Comparison of ENCODE assay signal across 9 cellular contexts in the genomic region with DNA sequence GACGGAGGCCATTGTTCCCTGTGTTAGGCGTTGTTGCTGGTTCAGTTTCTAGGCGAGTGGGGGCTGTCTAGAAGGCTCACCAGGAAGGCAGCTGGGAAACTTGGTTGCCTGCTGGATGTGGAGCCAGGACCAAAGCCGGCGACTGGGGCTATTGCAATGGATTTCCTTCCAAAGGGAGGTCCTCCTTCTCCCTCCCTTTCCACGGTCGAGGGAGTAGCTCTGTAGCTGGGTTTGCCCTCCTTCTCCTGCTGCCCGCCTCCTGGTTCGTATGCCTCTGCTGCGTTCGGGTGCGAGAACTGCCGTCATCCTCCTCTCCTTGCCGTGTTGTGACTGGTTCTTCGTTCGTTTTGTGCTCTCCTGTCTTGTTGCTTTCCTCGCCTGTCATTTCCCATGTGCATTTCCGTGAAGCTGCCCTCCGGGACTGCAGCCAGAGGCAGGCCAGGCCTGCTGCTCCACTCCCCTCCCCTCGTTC.
DNase-seq lines count a peak whose midpoint lies in the region; ATAC-seq and TF ChIP-seq lines count a peak whose summit lies in the region.
"Had no signal": no experiment of that assay in that cellular context is flagged by ENCODE, and none has a peak within 500 bp of the region (broad histone marks: within the 10 kb centered on the region; RNA-seq: fewer than 3 reads in every experiment).

No MANE protein-coding gene starts in this region.

- no peak for TF ChIP-seq CTCF in gastrocnemius medialis (IDR thresholded peaks at IDR 0.05 in 4 of 5, conservative IDR thresholded peaks at IDR 0.05 in 1 of 5)
- TF ChIP-seq CTCF in Peyer's patch (IDR thresholded peaks at IDR 0.05): no peak

- ATAC-seq in left lobe of liver (peak; percentile 24), gastrocnemius medialis (peak; percentile 36 to 40)
- ATAC-seq: PC-3 had no signal

- H3K36me3 ChIP-seq in MG63 (no peaks in the 10 kb centered on the region), duodenal mucosa (ENCODE audit: control insufficient read depth in 1 of 2, insufficient read depth in 2 of 2, low read length in 2 of 2) (no peaks in the 10 kb centered on the region), gastrocnemius medialis (no peaks in the 10 kb centered on the region), Peyer's patch (peaks cover 0 to under 1% (median 0%) of the 10 kb centered on the region in 3 donors)

- peak overlapping the region; percentile 15 for H3K27ac ChIP-seq in duodenal mucosa (ENCODE audit: low read depth, low read length)
- H3K27ac ChIP-seq in gastrocnemius medialis: peak overlapping the region; percentile 2 to 53 (median 49)
- H3K27ac ChIP-seq in Peyer's patch: peak overlapping the region in 2 of 4 donors; percentile 59 to 67

- no peak for TF ChIP-seq POLR2A in gastrocnemius medialis (IDR thresholded peaks at IDR 0.05)
- no peak for TF ChIP-seq POLR2A in Peyer's patch (IDR thresholded peaks at IDR 0.05)

- no peaks in the 10 kb centered on the region for H3K27me3 ChIP-seq in MG63
- no peaks in the 10 kb centered on the region for H3K27me3 ChIP-seq in duodenal mucosa (ENCODE audit: control insufficient read depth in 1 of 2, insufficient read depth in 2 of 2, low read length in 2 of 2)
- H3K27me3 ChIP-seq in gastrocnemius medialis: no peaks in the 10 kb centered on the region
- no peaks in the 10 kb centered on the region for H3K27me3 ChIP-seq in Peyer's patch

- intact Hi-C loops in gastrocnemius medialis (cut with DNase I; ENCODE audit: low total_unique reads): no loop called here

- DNase-seq in MG63 (peak; percentile 28), left lobe of liver (ENCODE audit: low spot score) (no peak), gastrocnemius medialis (no peak), Peyer's patch (no peak), NCI-H345 (lab: John Stamatoyannopoulos, UW) (no peak), A172 (ENCODE audit: low spot score) (no peak), ureter (ENCODE audit: low spot score) (no peak)
- DNase-seq: PC-3 had no signal

- in situ Hi-C loops in gastrocnemius medialis (cut with MboI; ENCODE audit: low sequenced_read_pairs in 4 of 4): no loop called here

- no peak overlapping the region for H3K9ac ChIP-seq in duodenal mucosa (ENCODE audit: low read depth in 1 of 2, low read length in 2 of 2)

- H3K9me3 ChIP-seq in MG63: no peaks in the 10 kb centered on the region
- no peaks in the 10 kb centered on the region for H3K9me3 ChIP-seq in duodenal mucosa (ENCODE audit: control insufficient read depth in 1 of 2, low read length in 2 of 2)
- no peaks in the 10 kb centered on the region for H3K9me3 ChIP-seq in gastrocnemius medialis
- no peaks in the 10 kb centered on the region for H3K9me3 ChIP-seq in Peyer's patch

- H3K4me3 ChIP-seq in MG63: peak overlapping the region; percentile 5; the same call in 1 of the 2 replicates
- H3K4me3 ChIP-seq in duodenal mucosa (ENCODE audit: low read depth in 1 of 2, low read length in 2 of 2): peak overlapping the region in 1 of 2 donors; percentile 2
- peak overlapping the region; percentile 1 to 38 (median 20) for H3K4me3 ChIP-seq in gastrocnemius medialis
- H3K4me3 ChIP-seq in Peyer's patch: peak overlapping the region in 2 of 4 donors; percentile 4 to 17

- H3K4me1 ChIP-seq in duodenal mucosa (ENCODE audit: control insufficient read depth in 1 of 2, insufficient read depth in 2 of 2, low read length in 2 of 2) (peaks cover 11% of the 10 kb centered on the region in 2 donors), gastrocnemius medialis (peaks cover 0 to 4% of the 10 kb centered on the region in 2 donors), Peyer's patch (peaks cover 0 to 15% (median 1%) of the 10 kb centered on the region in 4 donors)
